ENCODE assay signal across 8 cellular contexts in the genomic region with DNA sequence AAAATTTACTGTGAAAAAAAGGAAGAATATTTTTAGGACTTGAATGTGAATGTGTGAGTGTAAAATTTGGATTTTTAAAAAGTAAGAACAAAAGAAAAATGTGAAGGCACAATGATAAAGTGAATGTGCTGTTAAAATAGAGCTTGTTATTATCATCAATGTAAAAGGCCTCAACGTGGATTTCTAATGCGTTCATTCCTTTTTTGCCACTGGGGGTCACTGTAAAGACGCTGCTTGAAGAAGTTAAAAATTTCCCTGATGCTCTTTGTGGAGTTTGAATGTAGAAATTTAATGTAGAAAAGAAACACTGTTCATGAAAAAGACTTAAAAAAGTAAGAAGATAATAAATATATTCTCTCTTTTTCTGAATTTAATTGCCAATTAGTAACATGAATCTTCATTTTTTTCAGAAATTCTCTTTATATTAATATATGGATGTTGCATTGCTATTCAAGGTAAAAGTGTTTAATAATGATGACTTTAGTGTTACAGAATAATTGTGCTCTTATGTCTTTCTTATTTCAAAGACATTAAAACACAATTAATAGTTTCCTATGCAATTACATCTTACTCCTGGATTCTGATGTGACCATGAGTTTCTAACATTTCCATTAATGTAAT.
A peak's percentile ranks its signal among the peaks of the same experiment; 100 is the strongest.
DNase-seq lines count a peak whose midpoint lies in the region; ATAC-seq and TF ChIP-seq lines count a peak whose summit lies in the region.

No MANE protein-coding gene starts in this region.

- H3K79me2 ChIP-seq in GM23338 (replicated peaks; ENCODE audit: insufficient read depth): no peaks in the 10 kb centered on the region
- H3K79me2 ChIP-seq in PC-9 (ENCODE audit: low read depth): no peaks in the 10 kb centered on the region

- H3K27me3 Mint-ChIP-seq in GM23338 (ENCODE audit: insufficient read depth, low read depth, poor library complexity): no peaks in the 10 kb centered on the region

- H3K4me3 ChIP-seq in GM23338: no peak overlapping the region
- no peak overlapping the region for H3K4me3 ChIP-seq in PC-9

- H4K20me1 ChIP-seq in GM23338 (replicated peaks; ENCODE audit: insufficient read depth): no peaks in the 10 kb centered on the region
- no peaks in the 10 kb centered on the region for H4K20me1 ChIP-seq in PC-9 (ENCODE audit: insufficient read depth)

- H3K27ac ChIP-seq in GM23338 (ENCODE audit: low read depth): no peak overlapping the region
- H3K27ac ChIP-seq in PC-9: no peak overlapping the region

- H3K9me3 ChIP-seq in PC-9 (ENCODE audit: insufficient read depth, low read depth): no peaks in the 10 kb centered on the region; the same call in 1 of the 2 replicates

- H3K36me3 ChIP-seq in GM23338 (ENCODE audit: insufficient read depth): no peaks in the 10 kb centered on the region
- no peaks in the 10 kb centered on the region for H3K36me3 ChIP-seq in PC-9 (ENCODE audit: low read depth)

- H3K36me3 Mint-ChIP-seq in GM23338 (ENCODE audit: low read depth): no peaks in the 10 kb centered on the region

- CTCF ChIA-PET in PC-9 (lab: Charles Lee): interaction anchor here (0.6 to 1.6 kb wide), 7 partner anchors 12 to 440 kb away, joined by 3 to 8 read pairs (median 4); no protein-coding TSS in a partner anchor

- H3K27me3 ChIP-seq in GM23338 (ENCODE audit: insufficient read depth) (no peaks in the 10 kb centered on the region), PC-9 (ENCODE audit: insufficient read depth, low read depth) (no peaks in the 10 kb centered on the region)

- POLR2A ChIA-PET in PC-9 (lab: Charles Lee; ENCODE audit: unreplicated experiment): interaction anchor here (0.6 to 0.7 kb wide), 2 partner anchors 354 to 428 kb away, joined by 3 to 5 read pairs; no protein-coding TSS in a partner anchor

- H3K27ac Mint-ChIP-seq in GM23338: no peak overlapping the region

- no TSS peak for BruUV-seq in PC-9 (replicated peaks; lab: Mats Ljungman, UMichigan)

- TF ChIP-seq CTCF in GM23338 (conservative IDR thresholded peaks at IDR 0.05; ENCODE audit: low read depth in 2 of 2) (peak; percentile 73 to 84), PC-9 (conservative IDR thresholded peaks at IDR 0.05) (peak; percentile 75)

- H3K4me3 Mint-ChIP-seq in GM23338: no peak overlapping the region

- H3K9me2 ChIP-seq in GM23338 (ENCODE audit: insufficient read depth): no peaks in the 10 kb centered on the region
- H3K9me2 ChIP-seq in PC-9 (ENCODE audit: insufficient read depth): no peaks in the 10 kb centered on the region

- H3K4me1 ChIP-seq in GM23338 (ENCODE audit: insufficient read depth): no peaks in the 10 kb centered on the region
- no peaks in the 10 kb centered on the region for H3K4me1 ChIP-seq in PC-9 (replicated peaks; ENCODE audit: insufficient read depth)

- peak; percentile 4 for DNase-seq in NK-92 treated with Interleukin-12 subunit alpha and Interleukin-12 subunit beta, amount 100 ng/mL, for 24 hours (lab: John Stamatoyannopoulos, UW)
- DNase-seq in NK-92 (lab: John Stamatoyannopoulos, UW; ENCODE audit: unreplicated experiment) (no peak), GM23338 (ENCODE audit: low spot score) (peak; percentile 65), PC-9 (peak; percentile 23 to 38), dermis blood vessel endothelial cell (peak; percentile 79), myocyte (ENCODE audit: low read depth) (peak; percentile 77), middle frontal gyrus (ENCODE audit: extremely low spot score, low spot score) (no peak)

- H3F3A ChIP-seq in GM23338 (replicated peaks; ENCODE audit: low read depth) (no peaks in the 10 kb centered on the region), PC-9 (ENCODE audit: insufficient read depth, low read depth) (no peaks in the 10 kb centered on the region)

- no peak overlapping the region for H2AFZ ChIP-seq in GM23338
- no peak overlapping the region for H2AFZ ChIP-seq in PC-9

- intact Hi-C loops in PC-9 (cut with micrococcal nuclease; ENCODE audit: unreplicated experiment): loop anchor here (1.0 to 5.0 kb wide), 3 partner anchors 396 to 719 kb away; no protein-coding TSS in a partner anchor

- ATAC-seq in GM23338: no peak
- no peak for ATAC-seq in HG03196 (IDR thresholded peaks at IDR 0.05; ENCODE audit: unreplicated experiment)

- H3K4me1 Mint-ChIP-seq in GM23338: no peaks in the 10 kb centered on the region

- H3K9me3 Mint-ChIP-seq in GM23338: no peaks in the 10 kb centered on the region

- H3K4me2 ChIP-seq in GM23338 (no peak overlapping the region), PC-9 (no peak overlapping the region)

TF ChIP-seq in GM23338, 12 proteins besides CTCF, POLR2A, EP300 and RAD21:
- TF ChIP-seq EZH2phosphoT487 (IDR thresholded peaks at IDR 0.05; ENCODE audit: unreplicated experiment): no peak
- TF ChIP-seq STAT1 (IDR thresholded peaks at IDR 0.05; ENCODE audit: unreplicated experiment): no peak

Comparison
In these comparisons a context has a peak if more than half of its experiments do, and no peak if none do; other contexts are left out.
1. DNase-seq: peak in NK-92 treated with Interleukin-12 subunit alpha and Interleukin-12 subunit beta, amount 100 ng/mL, for 24 hours (single experiment), GM23338 (single experiment), PC-9 (2 of 2), dermis blood vessel endothelial cell (single experiment) and myocyte (single experiment); none in NK-92 (single experiment) and middle frontal gyrus (single experiment).